In genomic region chr5:179309751-179310320, GRCh38 we compare ENCODE assay signal across 18 cellular contexts. TPM values are rescaled to one million over a fixed set of nuclear protein-coding genes. Genes with fewer than 3 reads are reported as not detected.
"Had no signal": no experiment of that assay in that cellular context is flagged by ENCODE, and none has a peak within 500 bp of the region (broad histone marks: within the 10 kb centered on the region; RNA-seq: fewer than 3 reads in every experiment).

No MANE protein-coding gene starts in this region.

- H3K27me3 Mint-ChIP-seq: activated naive CD4-positive, alpha-beta T cell treated with anti-CD3 and anti-CD28 coated beads, Interleukin-2, amount 50 U/mL, for 24 hours had no signal

- DNase-seq: activated B cell treated with CpG ODN at 0.5 μM for 24 hours; activated CD4-positive, alpha-beta T cell treated with anti-CD3 and anti-CD28 coated beads for 4 hours; activated CD8-positive, alpha-beta T cell treated with anti-CD3 and anti-CD28 coated beads, Interleukin-2, amount 10 ng/mL, durations not matched to agents 7 days and 5 days; activated T-cell treated with anti-CD3 and anti-CD28 coated beads, Interleukin-2, amount 50 U/mL, for 72 hours; cerebellar nuclear complex; effector CD4-positive, alpha-beta T cell; head of caudate nucleus; mesendoderm; nucleus accumbens; small intestine; stimulated activated CD4-positive, alpha-beta T cell treated with anti-CD3 and anti-CD28 coated beads, Interleukin-4, amount 100 ng/mL, for 1 hour; T-cell; testis; upper lobe of left lung had no signal

- ATAC-seq: activated CD8-positive, alpha-beta T cell treated with anti-CD3 and anti-CD28 coated beads, Interleukin-2, amount 10 ng/mL, durations not matched to agents 7 days and 5 days; activated T-cell treated with anti-CD3 and anti-CD28 coated beads, Interleukin-2, amount 50 U/mL, for 72 hours; SK-N-SH treated with all-trans-retinoic acid at 6 μM for 48 hours; T-cell had no signal

- H3K4me3 ChIP-seq: breast epithelium, testis, upper lobe of left lung had no signal

- H3K36me3 ChIP-seq: breast epithelium, upper lobe of left lung had no signal

- H3K9me3 ChIP-seq: testis had no signal

- H3K4me1 Mint-ChIP-seq: activated B cell treated with CpG ODN at 0.5 μM for 24 hours; activated naive CD4-positive, alpha-beta T cell treated with anti-CD3 and anti-CD28 coated beads, Interleukin-2, amount 50 U/mL, for 24 hours; T-cell had no signal

- H3K27me3 ChIP-seq: breast epithelium, testis, upper lobe of left lung had no signal

- H3K4me3 Mint-ChIP-seq: activated B cell treated with CpG ODN at 0.5 μM for 24 hours; activated CD8-positive, alpha-beta T cell treated with anti-CD3 and anti-CD28 coated beads, Interleukin-2, amount 10 ng/mL, durations not matched to agents 7 days and 5 days; activated naive CD4-positive, alpha-beta T cell treated with anti-CD3 and anti-CD28 coated beads, Interleukin-2, amount 50 U/mL, for 24 hours; activated T-cell treated with anti-CD3 and anti-CD28 coated beads, Interleukin-2, amount 50 U/mL, for 72 hours; nephron; T-cell had no signal

- H3K27ac ChIP-seq: testis, upper lobe of left lung had no signal

- H3K27ac Mint-ChIP-seq: activated B cell treated with CpG ODN at 0.5 μM for 24 hours; activated CD8-positive, alpha-beta T cell treated with anti-CD3 and anti-CD28 coated beads, Interleukin-2, amount 10 ng/mL, durations not matched to agents 7 days and 5 days; activated naive CD4-positive, alpha-beta T cell treated with anti-CD3 and anti-CD28 coated beads, Interleukin-2, amount 50 U/mL, for 24 hours; activated T-cell treated with anti-CD3 and anti-CD28 coated beads, Interleukin-2, amount 50 U/mL, for 72 hours; nephron; T-cell had no signal

- H3K36me3 Mint-ChIP-seq: T-cell had no signal

RNA-seq across cellular contexts. Expression of gene ADAMTS2, which starts 35.4 kb away (rescaled TPM):
- total RNA-seq: activated B cell treated with CpG ODN at 0.5 μM for 24 hours; activated CD8-positive, alpha-beta T cell treated with anti-CD3 and anti-CD28 coated beads, Interleukin-2, amount 10 ng/mL, durations not matched to agents 7 days and 5 days; activated T-cell treated with anti-CD3 and anti-CD28 coated beads, Interleukin-2, amount 50 U/mL, for 72 hours had no signal
